In genomic region chr5:11027660-11028059, GRCh38 we compare ENCODE assay signal across 1 cellular context.
TF ChIP-seq lines count a peak whose summit lies in the region.

No MANE protein-coding gene starts in this region.

TF ChIP-seq in GM12878, 131 proteins besides CTCF, POLR2A, EP300 and RAD21 (continued from another document):
- TF ChIP-seq RELB (IDR thresholded peaks at IDR 0.05; ENCODE audit: low read depth) (0 out of 2 replicates have a peak, but pooled peaks have one; percentile 26), MEF2B (IDR thresholded peaks at IDR 0.05; ENCODE audit: partially characterized antibody, poor library complexity, severe bottlenecking) (peak; percentile 89), RUNX3 (IDR thresholded peaks at IDR 0.05; ENCODE audit: low read length) (peak; percentile 41; the same call in 1 of the 2 replicates), BHLHE40 (IDR thresholded peaks at IDR 0.05; ENCODE audit: borderline replicate concordance in 1 of 2, low read depth in 2 of 2, low read length in 1 of 2) (peak in 1 of 2 experiments; percentile 41; a peak in 1 of 4 replicates), ZBED1 (IDR thresholded peaks at IDR 0.05; ENCODE audit: borderline replicate concordance) (peak; percentile 46; the same call in 1 of the 2 replicates), NBN (IDR thresholded peaks at IDR 0.05) (0 out of 2 replicates have a peak, but pooled peaks have one; percentile 20), ZNF592 (IDR thresholded peaks at IDR 0.05) (no peak), MLLT1 (IDR thresholded peaks at IDR 0.05) (0 out of 2 replicates have a peak, but pooled peaks have one; percentile 20), MTA2 (IDR thresholded peaks at IDR 0.05; ENCODE audit: low read depth) (peak; percentile 36; the same call in 1 of the 2 replicates), HSF1 (IDR thresholded peaks at IDR 0.05; ENCODE audit: low read depth, low read length) (no peak), NFIC (IDR thresholded peaks at IDR 0.05; ENCODE audit: low read depth, low read length) (peak; percentile 45; the same call in 1 of the 2 replicates)
TF ChIP-seq in GM12878: peak in this region for 11.
